Comparison of ENCODE assay signal across 18 cellular contexts in genomic region chr17:75698659-75699058, GRCh38. TPM values are rescaled to one million over a fixed set of nuclear protein-coding genes. Genes with fewer than 3 reads are reported as not detected.
A peak's percentile ranks its signal among the peaks of the same experiment; 100 is the strongest.
DNase-seq lines count a peak whose midpoint lies in the region; ATAC-seq, FAIRE-seq and TF ChIP-seq lines count a peak whose summit lies in the region.
"Had no signal": no experiment of that assay in that cellular context is flagged by ENCODE, and none has a peak within 500 bp of the region (broad histone marks: within the 10 kb centered on the region; RNA-seq: fewer than 3 reads in every experiment).

No MANE protein-coding gene starts in this region.

- ATAC-seq in RWPE2 (ENCODE audit: low read depth) (no peak), omental fat pad (ENCODE audit: low FRiP score) (no peak)
- ATAC-seq: stimulated activated naive CD8-positive, alpha-beta T cell treated with anti-CD3 and anti-CD28 coated beads, Interleukin-15, amount 100 ng/mL, for 72 hours; T-helper 17 cell; WTC11 had no signal

- H4K20me1 ChIP-seq in keratinocyte (ENCODE audit: control insufficient read depth, extremely low read depth, insufficient read depth, low read length) = no peaks in the 10 kb centered on the region

- H3K27ac ChIP-seq in RWPE2 (ENCODE audit: poor library complexity, severe bottlenecking) = peak overlapping the region; percentile 100
- peak overlapping the region; percentile 86 for H3K27ac ChIP-seq in keratinocyte (ENCODE audit: control insufficient read depth, insufficient read depth, low read length)
- H3K27ac ChIP-seq in sigmoid colon = peak overlapping the region; percentile 76 to 90 (median 82)

- no peaks in the 10 kb centered on the region for H3K9me1 ChIP-seq in keratinocyte (ENCODE audit: control insufficient read depth, extremely low read depth, insufficient read depth, low read length)

- H3K79me2 ChIP-seq in keratinocyte (ENCODE audit: control insufficient read depth, insufficient read depth, low read length) = peaks cover 12% of the 10 kb centered on the region

- H3K9me3 ChIP-seq in RWPE2 (ENCODE audit: severe bottlenecking) = no peaks in the 10 kb centered on the region
- H3K9me3 ChIP-seq in keratinocyte (ENCODE audit: control insufficient read depth, low read depth, low read length) = no peaks in the 10 kb centered on the region
- no peaks in the 10 kb centered on the region for H3K9me3 ChIP-seq in sigmoid colon
- H3K9me3 ChIP-seq: adrenal gland had no signal

- H3K36me3 ChIP-seq in RWPE2 (ENCODE audit: low read depth) = peaks cover 71% of the 10 kb centered on the region
- H3K36me3 ChIP-seq in keratinocyte (ENCODE audit: control insufficient read depth in 2 of 2, extremely low read depth in 1 of 2, insufficient read depth in 2 of 2, low read length in 2 of 2) = peaks cover 22 to 52% of the 10 kb centered on the region in 2 experiments
- H3K36me3 ChIP-seq in sigmoid colon = peaks cover 22 to 37% (median 26%) of the 10 kb centered on the region in 4 donors

- WGBS in sigmoid colon, 2 donors = 47 to 77% methylated on average over 3 of the region's 3 CpGs

- DNase-seq in Caki2 (ENCODE audit: low read depth) (peak; percentile 46), RWPE2 (ENCODE audit: low spot score) (no peak), keratinocyte (ENCODE audit: low read depth, low spot score) (no peak), sigmoid colon (no peak), omental fat pad (ENCODE audit: low spot score) (no peak), AML-193 (lab: John Stamatoyannopoulos, UW) (no peak), DMS 273 treated with DMSO at 0.1 percent for 48 hours (lab: John Stamatoyannopoulos, UW) (no peak)
- DNase-seq in activated naive CD4-positive, alpha-beta T cell treated with anti-CD3 and anti-CD28 coated beads, Interleukin-2, amount 50 U/mL, for 16 hours = no peak
- DNase-seq: DMS153; NCI-H1417 treated with DMSO at 0.1 percent for 48 hours; SHP77 treated with DMSO at 0.1 percent for 48 hours; stimulated activated naive CD8-positive, alpha-beta T cell treated with anti-CD3 and anti-CD28 coated beads, Interleukin-15, amount 100 ng/mL, for 72 hours; T-helper 17 cell had no signal

- H3K4me2 ChIP-seq in keratinocyte (ENCODE audit: control insufficient read depth, extremely low read depth, insufficient read depth, low read depth, low read length) = no peak overlapping the region

- no peak overlapping the region for H3K9ac ChIP-seq in keratinocyte (ENCODE audit: control insufficient read depth, extremely low read depth, insufficient read depth, low read length)

- intact Hi-C loops in sigmoid colon (cut with DNase I) = no loop called here

- H3K4me3 ChIP-seq in RWPE2 (ENCODE audit: severe bottlenecking) = no peak overlapping the region
- H3K4me3 ChIP-seq in keratinocyte (ENCODE audit: control insufficient read depth in 2 of 3, extremely low read depth in 1 of 3, insufficient read depth in 2 of 3, low read depth in 1 of 3, low read length in 3 of 3) = no peak overlapping the region
- H3K4me3 ChIP-seq in sigmoid colon = no peak overlapping the region
- H3K4me3 ChIP-seq: adrenal gland had no signal

- no peak for TF ChIP-seq EP300 in sigmoid colon (IDR thresholded peaks at IDR 0.05)

- H3K4me1 ChIP-seq in RWPE2 (ENCODE audit: insufficient read depth, poor library complexity, severe bottlenecking) (peaks cover 63% of the 10 kb centered on the region), keratinocyte (ENCODE audit: control insufficient read depth, extremely low read depth, insufficient read depth, low read length) (peaks cover 83% of the 10 kb centered on the region), sigmoid colon (peaks cover 0 to 68% (median 61%) of the 10 kb centered on the region in 4 donors)

- in situ Hi-C loops in Caki2 (cut with HindIII; ENCODE audit: low pct_unique_long_range_greater_than_20kb, low sequenced_read_pairs) = no loop called here

- TF ChIP-seq POLR2A in sigmoid colon (IDR thresholded peaks at IDR 0.05) = no peak

- H3K27me3 ChIP-seq in RWPE2 (ENCODE audit: insufficient read depth, poor library complexity, severe bottlenecking) = no peaks in the 10 kb centered on the region
- H3K27me3 ChIP-seq in keratinocyte (ENCODE audit: control insufficient read depth, extremely low read depth, insufficient read depth, low read length) = no peaks in the 10 kb centered on the region
- H3K27me3 ChIP-seq in sigmoid colon = no peaks in the 10 kb centered on the region
- H3K27me3 ChIP-seq: adrenal gland had no signal

- H2AFZ ChIP-seq in keratinocyte (ENCODE audit: control insufficient read depth, low read length) = no peak overlapping the region

- dilution Hi-C loops in keratinocyte (cut with MboI; ENCODE audit: extremely low pct_ligation_motif_present, low sequenced_read_pairs) = no loop called here

- no peak for TF ChIP-seq CTCF in RWPE2 (IDR thresholded peaks at IDR 0.05; ENCODE audit: poor library complexity, severe bottlenecking)
- TF ChIP-seq CTCF in keratinocyte (optimal IDR thresholded peaks at IDR 0.05 in 1 of 3, IDR thresholded peaks at IDR 0.05 in 1 of 3, conservative IDR thresholded peaks at IDR 0.05 in 1 of 3; ENCODE audit: extremely low read depth in 1 of 3, insufficient read depth in 2 of 3, low read length in 3 of 3) = no peak
- no peak for TF ChIP-seq CTCF in sigmoid colon (IDR thresholded peaks at IDR 0.05)
- no peak for TF ChIP-seq CTCF in omental fat pad (IDR thresholded peaks at IDR 0.05)

- no peak for FAIRE-seq in keratinocyte (lab: Jason Lieb, UNC)
- FAIRE-seq: colon, H1, islet of Langerhans had no signal

RNA-seq across cellular contexts. Expression of gene ITGB4, which starts 22.6 kb away (rescaled TPM):
- total RNA-seq in Caki2 (2014; rRNA removed; shearing (Covaris generic); ENCODE audit: low replicate concordance) = 8.1 and 12.4 TPM in 2 replicates
- polyA plus RNA-seq in keratinocyte (761 to 1,084 TPM (median 1,039 TPM) in 3 replicates), sigmoid colon (100 to 1,000 TPM in 1 of 3 donors, 10 to 100 TPM in 2; 17.8 to 116 (median 25.8) TPM)
- 357 TPM for polyA plus RNA-seq in keratinocyte (2011; ENCODE audit: low read depth)
- polyA plus RNA-seq in keratinocyte (2011; cell fraction: cytosol; rRNA removed) = 399 and 802 TPM in 2 replicates
- polyA plus RNA-seq in keratinocyte (2011; cell fraction: nucleus; rRNA removed) = 3,183 and 4,055 TPM in 2 replicates
- 790 and 2,344 TPM in 2 replicates for polyA plus RNA-seq in keratinocyte (2012; ENCODE audit: low replicate concordance)
- polyA minus RNA-seq in keratinocyte = 1,878 to 7,870 TPM (median 1,919 TPM) in 3 replicates
- 2,383 TPM for polyA minus RNA-seq in keratinocyte (2011; cell fraction: cytosol; rRNA and poly(A)+ RNA removed)
- 4,240 and 4,449 TPM in 2 replicates for polyA minus RNA-seq in keratinocyte (2011; cell fraction: nucleus; rRNA and poly(A)+ RNA removed)
- total RNA-seq in sigmoid colon (10 to 100 TPM; 15.1 to 43.2 (median 23.1) TPM), omental fat pad (10 to 100 TPM; 10.7 to 27.0 (median 17.3) TPM)

RNA-seq across cellular contexts. Expression of gene SAP30BP, which starts 31.5 kb away (rescaled TPM):
- total RNA-seq in Caki2 (2014; rRNA removed; shearing (Covaris generic); ENCODE audit: low replicate concordance) = 96.6 and 104 TPM in 2 replicates
- polyA plus RNA-seq in keratinocyte (99.0 to 103 TPM (median 101 TPM) in 3 replicates), sigmoid colon (10 to 100 TPM; 53.2 to 69.3 (median 57.7) TPM)
- 115 TPM for polyA plus RNA-seq in keratinocyte (2011; ENCODE audit: low read depth)
- polyA plus RNA-seq in keratinocyte (2011; cell fraction: cytosol; rRNA removed) = 97.8 and 111 TPM in 2 replicates
- 174 and 189 TPM in 2 replicates for polyA plus RNA-seq in keratinocyte (2011; cell fraction: nucleus; rRNA removed)
- 80.5 and 96.0 TPM in 2 replicates for polyA plus RNA-seq in keratinocyte (2012; ENCODE audit: low replicate concordance)
- polyA minus RNA-seq in keratinocyte = 44.9 to 68.4 TPM (median 58.9 TPM) in 3 replicates
- 52.4 TPM for polyA minus RNA-seq in keratinocyte (2011; cell fraction: cytosol; rRNA and poly(A)+ RNA removed)
- 43.7 and 56.2 TPM in 2 replicates for polyA minus RNA-seq in keratinocyte (2011; cell fraction: nucleus; rRNA and poly(A)+ RNA removed)
- total RNA-seq in sigmoid colon (10 to 100 TPM; 53.5 to 96.9 (median 63.6) TPM), omental fat pad (100 to 1,000 TPM in 1 of 4 donors, 10 to 100 TPM in 3; 52.9 to 105 (median 68.8) TPM)

RNA-seq across cellular contexts. Expression of gene RECQL5, which starts 31.7 kb away (rescaled TPM):
- 28.6 and 38.9 TPM in 2 replicates for total RNA-seq in Caki2 (2014; rRNA removed; shearing (Covaris generic); ENCODE audit: low replicate concordance)
- polyA plus RNA-seq in keratinocyte = 11.9 to 15.8 TPM (median 12.9 TPM) in 3 replicates
- polyA plus RNA-seq in keratinocyte (2011; ENCODE audit: low read depth) = 5.9 TPM
- polyA plus RNA-seq in keratinocyte (2011; cell fraction: cytosol; rRNA removed) = 5.3 and 5.5 TPM in 2 replicates
- polyA plus RNA-seq in keratinocyte (2011; cell fraction: nucleus; rRNA removed) = 80.9 and 96.7 TPM in 2 replicates
- 16.7 and 20.5 TPM in 2 replicates for polyA plus RNA-seq in keratinocyte (2012; ENCODE audit: low replicate concordance)
- 31.0 to 53.1 TPM (median 38.4 TPM) in 3 replicates for polyA minus RNA-seq in keratinocyte
- 11.1 TPM for polyA minus RNA-seq in keratinocyte (2011; cell fraction: cytosol; rRNA and poly(A)+ RNA removed)
- polyA minus RNA-seq in keratinocyte (2011; cell fraction: nucleus; rRNA and poly(A)+ RNA removed) = 35.5 and 43.4 TPM in 2 replicates
- 10 to 100 TPM in 3 of 4 donors, 1 to 10 TPM in 1; 5.1 to 11.6 (median 11.3) TPM for total RNA-seq in sigmoid colon
- 10 to 100 TPM in 2 of 3 donors, 1 to 10 TPM in 1; 9.0 to 30.1 (median 10.2) TPM for polyA plus RNA-seq in sigmoid colon
- total RNA-seq in omental fat pad = 10 to 100 TPM; 10.9 to 20.6 (median 13.3) TPM
